Comparison of ENCODE assay signal across 8 cellular contexts in genomic region chr6:106085984-106086832, GRCh38. TPM values are rescaled to one million over a fixed set of nuclear protein-coding genes. Genes with fewer than 3 reads are reported as not detected.
DNase-seq lines count a peak whose midpoint lies in the region; ATAC-seq and FAIRE-seq lines count a peak whose summit lies in the region.

TSS of gene PRDM1 (plus strand) at chr6:106086336. CDS start at chr6:106086554, 218 bp downstream.

- H3K4me3 Mint-ChIP-seq in activated CD4-positive, alpha-beta memory T cell treated with anti-CD3 and anti-CD28 coated beads, Interleukin-2, amount 10 ng/mL, durations not matched to agents 7 days and 5 days: peak within 1 kb of the TSS; percentile 97

- POLR2A ChIA-PET in activated CD4-positive, alpha-beta memory T cell treated with anti-CD3 and anti-CD28 coated beads, Interleukin-2, amount 10 ng/mL, durations not matched to agents 7 days and 5 days (lab: Charles Lee): interaction anchor here (0.6 to 6.0 kb wide), 31 partner anchors 11 to 628 kb away, joined by 3 to 207 read pairs (median 5); partner anchors contain the start of gene ATG5

- H3K4me3 ChIP-seq in BLaER1 treated with 17β-estradiol and CSF1 and Interleukin-3, amounts not matched to agents 10 nM and 100 nM: peak within 1 kb of the TSS; percentile 63 to 82 (median 74)

- no peaks in the 10 kb centered on the region for H3K9me3 ChIP-seq in BLaER1 treated with 17β-estradiol and CSF1 and Interleukin-3, amounts not matched to agents 10 nM and 100 nM (replicated peaks in 1 of 11)

- peak within 1 kb of the TSS; percentile 79 to 95 (median 94) for H3K4me2 ChIP-seq in BLaER1 treated with 17β-estradiol and CSF1 and Interleukin-3, amounts not matched to agents 10 nM and 100 nM

- no peaks in the 10 kb centered on the region for H3K27me3 Mint-ChIP-seq in activated CD4-positive, alpha-beta memory T cell treated with anti-CD3 and anti-CD28 coated beads, Interleukin-2, amount 10 ng/mL, durations not matched to agents 7 days and 5 days

- H3K36me3 ChIP-seq in BLaER1 treated with 17β-estradiol and CSF1 and Interleukin-3, amounts not matched to agents 10 nM and 100 nM: peaks cover 0 to 36% (median 32%) of the 10 kb centered on the region in 11 experiments; a peak in 18 of 22 replicates

- peaks cover 68% of the 10 kb centered on the region for H3K4me1 Mint-ChIP-seq in activated CD4-positive, alpha-beta memory T cell treated with anti-CD3 and anti-CD28 coated beads, Interleukin-2, amount 10 ng/mL, durations not matched to agents 7 days and 5 days

- H4K20me1 ChIP-seq in BLaER1 treated with 17β-estradiol and CSF1 and Interleukin-3, amounts not matched to agents 10 nM and 100 nM: peaks cover 3 to 37% (median 32%) of the 10 kb centered on the region in 11 experiments; a peak in 17 of 22 replicates

- H3K36me3 Mint-ChIP-seq in activated CD4-positive, alpha-beta memory T cell treated with anti-CD3 and anti-CD28 coated beads, Interleukin-2, amount 10 ng/mL, durations not matched to agents 7 days and 5 days (ENCODE audit: low read depth): peaks cover 53% of the 10 kb centered on the region

- peaks cover 0 to 23% (median 3%) of the 10 kb centered on the region in 11 experiments; a peak in 10 of 22 replicates for H3K27me3 ChIP-seq in BLaER1 treated with 17β-estradiol and CSF1 and Interleukin-3, amounts not matched to agents 10 nM and 100 nM

- no peaks in the 10 kb centered on the region for H3K9me3 Mint-ChIP-seq in activated CD4-positive, alpha-beta memory T cell treated with anti-CD3 and anti-CD28 coated beads, Interleukin-2, amount 10 ng/mL, durations not matched to agents 7 days and 5 days

- peak within 1 kb of the TSS; percentile 71 for H3K27ac Mint-ChIP-seq in activated CD4-positive, alpha-beta memory T cell treated with anti-CD3 and anti-CD28 coated beads, Interleukin-2, amount 10 ng/mL, durations not matched to agents 7 days and 5 days

- FAIRE-seq in GM19239 (lab: Jason Lieb, UNC): peak; percentile 98

- CTCF ChIA-PET in activated CD4-positive, alpha-beta memory T cell treated with anti-CD3 and anti-CD28 coated beads, Interleukin-2, amount 10 ng/mL, durations not matched to agents 7 days and 5 days (lab: Charles Lee): interaction anchor here (0.8 to 5.5 kb wide), 24 partner anchors 8 to 656 kb away, joined by 3 to 56 read pairs (median 4); no protein-coding TSS in a partner anchor

- H3K4me1 ChIP-seq in BLaER1 treated with 17β-estradiol and CSF1 and Interleukin-3, amounts not matched to agents 10 nM and 100 nM: peaks cover 49 to 79% (median 65%) of the 10 kb centered on the region in 10 experiments

- H3K27ac ChIP-seq in BLaER1 treated with 17β-estradiol and CSF1 and Interleukin-3, amounts not matched to agents 10 nM and 100 nM: peak within 1 kb of the TSS; percentile 84 to 95 (median 92)

- peak; percentile 61 for DNase-seq in GM19239 (ENCODE audit: insufficient read length, low spot score)
- DNase-seq in NCI-H748 treated with DMSO at 0.1 percent for 48 hours (lab: John Stamatoyannopoulos, UW): peak; percentile 88
- DNase-seq in activated CD4-positive, alpha-beta memory T cell treated with anti-CD3 and anti-CD28 coated beads, Interleukin-2, amount 10 ng/mL, durations not matched to agents 7 days and 5 days: peak; percentile 90
- DNase-seq in effector CD8-positive, alpha-beta T cell (lab: John Stamatoyannopoulos, UW): peak; percentile 35
- DNase-seq in mesenteric fat pad (ENCODE audit: low spot score): no peak
- DNase-seq in stimulated activated CD8-positive, alpha-beta memory T cell treated with anti-CD3 and anti-CD28 coated beads, Interleukin-15, amount 100 ng/mL, for 4 hours (ENCODE audit: low read depth in 2 of 2): peak; percentile 54 to 55

- ATAC-seq in HG03439 (IDR thresholded peaks at IDR 0.05; ENCODE audit: unreplicated experiment): peak; percentile 74

- peak within 1 kb of the TSS; percentile 85 to 96 (median 89) for H3K9ac ChIP-seq in BLaER1 treated with 17β-estradiol and CSF1 and Interleukin-3, amounts not matched to agents 10 nM and 100 nM

RNA-seq across cellular contexts. Expression of gene PRDM1, which starts in this region (rescaled TPM):
- total RNA-seq in activated CD4-positive, alpha-beta memory T cell treated with anti-CD3 and anti-CD28 coated beads, Interleukin-2, amount 10 ng/mL, durations not matched to agents 7 days and 5 days: 100 to 1,000 TPM; 112 to 115 TPM
- total RNA-seq in mesenteric fat pad: 10.6 TPM
